Comparison of ENCODE assay signal across 10 cellular contexts in genomic region chr10:102775201-102775972, GRCh38. TPM values are rescaled to one million over a fixed set of nuclear protein-coding genes. Genes with fewer than 3 reads are reported as not detected.
DNase-seq lines count a peak whose midpoint lies in the region; ATAC-seq, FAIRE-seq and TF ChIP-seq lines count a peak whose summit lies in the region.
"Had no signal": no experiment of that assay in that cellular context is flagged by ENCODE, and none has a peak within 500 bp of the region (broad histone marks: within the 10 kb centered on the region; RNA-seq: fewer than 3 reads in every experiment).

No MANE protein-coding gene starts in this region.

- H3K4me3 Mint-ChIP-seq in astrocyte (ENCODE audit: unreplicated experiment), result peak overlapping the region; percentile 85
- H3K4me3 Mint-ChIP-seq in activated CD8-positive, alpha-beta T cell treated with anti-CD3 and anti-CD28 coated beads, Interleukin-2, amount 10 ng/mL, durations not matched to agents 7 days and 5 days, result no peak overlapping the region
- H3K4me3 Mint-ChIP-seq in stimulated activated effector memory CD8-positive, alpha-beta T cell treated with anti-CD3 and anti-CD28 coated beads, Interleukin-12 subunit alpha, Interleukin-12 subunit beta, amount 100 ng/mL, for 72 hours, result no peak overlapping the region
- H3K4me3 Mint-ChIP-seq: activated naive CD4-positive, alpha-beta T cell treated with anti-CD3 and anti-CD28 coated beads, Interleukin-2, amount 10 ng/mL, durations not matched to agents 7 days and 5 days had no signal

- no peak for DNase-seq in GM23248
- no peak for DNase-seq in astrocyte (ENCODE audit: low read depth)
- peak; percentile 68 for DNase-seq in islet precursor cell
- DNase-seq in sigmoid colon, result peak; percentile 94
- DNase-seq in activated CD8-positive, alpha-beta T cell treated with anti-CD3 and anti-CD28 coated beads, Interleukin-2, amount 10 ng/mL, durations not matched to agents 7 days and 5 days, result no peak
- no peak for DNase-seq in OCI-M1 (lab: John Stamatoyannopoulos, UW)
- no peak for DNase-seq in stimulated activated effector memory CD8-positive, alpha-beta T cell treated with anti-CD3 and anti-CD28 coated beads, Interleukin-12 subunit alpha, Interleukin-12 subunit beta, amount 100 ng/mL, for 72 hours (ENCODE audit: low spot score in 2 of 2)

- H3K27ac ChIP-seq in GM23248 (peak overlapping the region; percentile 78; the same call in 1 of the 2 replicates), astrocyte (ENCODE audit: low read depth, low read length) (peak overlapping the region; percentile 97), sigmoid colon (peak overlapping the region; percentile 93 to 99 (median 95))

- H3K4me1 ChIP-seq in GM23248 (ENCODE audit: insufficient read depth) (peaks cover 51% of the 10 kb centered on the region), astrocyte (ENCODE audit: insufficient read depth, low read length) (peaks cover 63% of the 10 kb centered on the region), sigmoid colon (peaks cover 0 to 98% (median 80%) of the 10 kb centered on the region in 4 donors)

- in situ Hi-C loops in GM23248 (cut with MboI), result no loop called here

- H3K4me2 ChIP-seq in GM23248 (ENCODE audit: unreplicated experiment), result peak overlapping the region; percentile 92
- H3K4me2 ChIP-seq in astrocyte (ENCODE audit: low read length), result peak overlapping the region; percentile 91

- H3K79me2 ChIP-seq in GM23248 (ENCODE audit: insufficient read depth) (peaks cover 75% of the 10 kb centered on the region), astrocyte (ENCODE audit: insufficient read depth, low read length) (peaks cover 60% of the 10 kb centered on the region)

- peak overlapping the region; percentile 96 for H3K27ac Mint-ChIP-seq in astrocyte (ENCODE audit: unreplicated experiment)
- no peak overlapping the region for H3K27ac Mint-ChIP-seq in activated CD8-positive, alpha-beta T cell treated with anti-CD3 and anti-CD28 coated beads, Interleukin-2, amount 10 ng/mL, durations not matched to agents 7 days and 5 days
- no peak overlapping the region for H3K27ac Mint-ChIP-seq in stimulated activated effector memory CD8-positive, alpha-beta T cell treated with anti-CD3 and anti-CD28 coated beads, Interleukin-12 subunit alpha, Interleukin-12 subunit beta, amount 100 ng/mL, for 72 hours
- H3K27ac Mint-ChIP-seq: activated naive CD4-positive, alpha-beta T cell treated with anti-CD3 and anti-CD28 coated beads, Interleukin-2, amount 10 ng/mL, durations not matched to agents 7 days and 5 days had no signal

- H3K27me3 Mint-ChIP-seq in astrocyte (ENCODE audit: low read depth, unreplicated experiment), result no peaks in the 10 kb centered on the region
- H3K27me3 Mint-ChIP-seq in activated CD8-positive, alpha-beta T cell treated with anti-CD3 and anti-CD28 coated beads, Interleukin-2, amount 10 ng/mL, durations not matched to agents 7 days and 5 days (ENCODE audit: low read depth), result no peaks in the 10 kb centered on the region
- H3K27me3 Mint-ChIP-seq: activated naive CD4-positive, alpha-beta T cell treated with anti-CD3 and anti-CD28 coated beads, Interleukin-2, amount 10 ng/mL, durations not matched to agents 7 days and 5 days had no signal

- H2AFZ ChIP-seq in GM23248 (no peak overlapping the region), astrocyte (ENCODE audit: low read depth, low read length) (no peak overlapping the region)

- H3K27me3 ChIP-seq in GM23248 (replicated peaks; ENCODE audit: insufficient read depth), result no peaks in the 10 kb centered on the region
- no peaks in the 10 kb centered on the region for H3K27me3 ChIP-seq in astrocyte (ENCODE audit: insufficient read depth, low read length)
- H3K27me3 ChIP-seq in sigmoid colon, result no peaks in the 10 kb centered on the region
- H3K27me3 ChIP-seq: pancreas had no signal

- TF ChIP-seq EP300 in sigmoid colon (IDR thresholded peaks at IDR 0.05), result peak; percentile 66 to 87 (median 80)

- H4K20me1 ChIP-seq in GM23248 (ENCODE audit: insufficient read depth) (no peaks in the 10 kb centered on the region; the same call in 1 of the 2 replicates), astrocyte (ENCODE audit: insufficient read depth, low read length) (peaks cover 18% of the 10 kb centered on the region)

- H3K9me3 Mint-ChIP-seq in astrocyte (ENCODE audit: unreplicated experiment), result no peaks in the 10 kb centered on the region
- no peaks in the 10 kb centered on the region for H3K9me3 Mint-ChIP-seq in activated CD8-positive, alpha-beta T cell treated with anti-CD3 and anti-CD28 coated beads, Interleukin-2, amount 10 ng/mL, durations not matched to agents 7 days and 5 days (ENCODE audit: insufficient read depth)
- no peaks in the 10 kb centered on the region for H3K9me3 Mint-ChIP-seq in stimulated activated effector memory CD8-positive, alpha-beta T cell treated with anti-CD3 and anti-CD28 coated beads, Interleukin-12 subunit alpha, Interleukin-12 subunit beta, amount 100 ng/mL, for 72 hours
- H3K9me3 Mint-ChIP-seq: activated naive CD4-positive, alpha-beta T cell treated with anti-CD3 and anti-CD28 coated beads, Interleukin-2, amount 10 ng/mL, durations not matched to agents 7 days and 5 days had no signal

- 60 to 61% methylated on average over 16 of the region's 16 CpGs for WGBS in GM23248 (ENCODE audit: low coverage in 1 of 2, low lambda C conversion rate in 2 of 2, missing lambda C conversion rate in 2 of 2), 2 experiments
- 74 to 76% methylated on average over 16 of the region's 16 CpGs for WGBS in sigmoid colon, 2 donors

- H3F3A ChIP-seq in GM23248 (ENCODE audit: insufficient read depth), result peaks cover 39% of the 10 kb centered on the region

- POLR2A ChIA-PET in activated CD8-positive, alpha-beta T cell treated with anti-CD3 and anti-CD28 coated beads, Interleukin-2, amount 10 ng/mL, durations not matched to agents 7 days and 5 days (lab: Charles Lee), result interaction anchor here (1.3 kb wide), 1 partner anchor 31 kb away, joined by 5 read pairs; the partner anchor contains the start of gene WBP1L

- no peak for TF ChIP-seq POLR2A in sigmoid colon (IDR thresholded peaks at IDR 0.05)

- H3K9me3 ChIP-seq in GM23248 (ENCODE audit: low read depth), result no peaks in the 10 kb centered on the region
- H3K9me3 ChIP-seq in astrocyte (ENCODE audit: insufficient read depth, low read depth, low read length), result no peaks in the 10 kb centered on the region
- no peaks in the 10 kb centered on the region for H3K9me3 ChIP-seq in sigmoid colon
- H3K9me3 ChIP-seq: pancreas had no signal

- FAIRE-seq in astrocyte (lab: Jason Lieb, UNC), result no peak
- FAIRE-seq: pancreas had no signal

- H3K9ac ChIP-seq in GM23248, result peak overlapping the region; percentile 71; the same call in 1 of the 2 replicates
- peak overlapping the region; percentile 93 for H3K9ac ChIP-seq in astrocyte (ENCODE audit: low read length)

- TF ChIP-seq CTCF in astrocyte (IDR thresholded peaks at IDR 0.05; ENCODE audit: insufficient read depth, low read depth, low read length) (no peak), sigmoid colon (IDR thresholded peaks at IDR 0.05) (no peak)

- ATAC-seq in HG03469 (IDR thresholded peaks at IDR 0.05; ENCODE audit: unreplicated experiment), result no peak
- ATAC-seq in activated CD8-positive, alpha-beta T cell treated with anti-CD3 and anti-CD28 coated beads, Interleukin-2, amount 10 ng/mL, durations not matched to agents 7 days and 5 days, result no peak
- ATAC-seq in stimulated activated effector memory CD8-positive, alpha-beta T cell treated with anti-CD3 and anti-CD28 coated beads, Interleukin-12 subunit alpha, Interleukin-12 subunit beta, amount 100 ng/mL, for 72 hours, result no peak

- peak overlapping the region; percentile 53 for H3K4me3 ChIP-seq in GM23248
- peak overlapping the region; percentile 66 for H3K4me3 ChIP-seq in astrocyte (ENCODE audit: insufficient read depth, low read depth, low read length)
- H3K4me3 ChIP-seq in sigmoid colon, result peak overlapping the region; percentile 24 to 62 (median 49)

- H3K36me3 Mint-ChIP-seq in astrocyte (ENCODE audit: low read depth, unreplicated experiment), result peaks cover 2% of the 10 kb centered on the region
- H3K36me3 Mint-ChIP-seq in activated CD8-positive, alpha-beta T cell treated with anti-CD3 and anti-CD28 coated beads, Interleukin-2, amount 10 ng/mL, durations not matched to agents 7 days and 5 days (ENCODE audit: low read depth), result peaks cover 16% of the 10 kb centered on the region
- peaks cover 22% of the 10 kb centered on the region for H3K36me3 Mint-ChIP-seq in stimulated activated effector memory CD8-positive, alpha-beta T cell treated with anti-CD3 and anti-CD28 coated beads, Interleukin-12 subunit alpha, Interleukin-12 subunit beta, amount 100 ng/mL, for 72 hours

- intact Hi-C loops in sigmoid colon (cut with DNase I), result loop anchor here (2.0 kb wide), 1 partner anchor 15 kb away; no protein-coding TSS in a partner anchor

- peaks cover 61% of the 10 kb centered on the region for H3K4me1 Mint-ChIP-seq in astrocyte (ENCODE audit: low read depth, unreplicated experiment)
- H3K4me1 Mint-ChIP-seq in activated CD8-positive, alpha-beta T cell treated with anti-CD3 and anti-CD28 coated beads, Interleukin-2, amount 10 ng/mL, durations not matched to agents 7 days and 5 days (ENCODE audit: low read depth), result peaks cover 47% of the 10 kb centered on the region
- H3K4me1 Mint-ChIP-seq in stimulated activated effector memory CD8-positive, alpha-beta T cell treated with anti-CD3 and anti-CD28 coated beads, Interleukin-12 subunit alpha, Interleukin-12 subunit beta, amount 100 ng/mL, for 72 hours, result peaks cover 58% of the 10 kb centered on the region

- CTCF ChIA-PET in activated CD8-positive, alpha-beta T cell treated with anti-CD3 and anti-CD28 coated beads, Interleukin-2, amount 10 ng/mL, durations not matched to agents 7 days and 5 days (lab: Charles Lee), result interaction anchor here (0.8 to 1.5 kb wide), 3 partner anchors 11 to 22 kb away, joined by 3 to 5 read pairs (median 3); no protein-coding TSS in a partner anchor

- no peaks in the 10 kb centered on the region for H3K9me2 ChIP-seq in GM23248 (ENCODE audit: insufficient read depth)

- H3K36me3 ChIP-seq in GM23248 (ENCODE audit: low read depth), result no peaks in the 10 kb centered on the region
- no peaks in the 10 kb centered on the region for H3K36me3 ChIP-seq in astrocyte (ENCODE audit: insufficient read depth, low read length)
- H3K36me3 ChIP-seq in sigmoid colon, result no peaks in the 10 kb centered on the region
- H3K36me3 ChIP-seq: pancreas had no signal

RNA-seq across cellular contexts. Expression of gene WBP1L, which starts 31.6 kb away (rescaled TPM):
- total RNA-seq in GM23248 (2014; rRNA removed; shearing (Covaris generic)), result 42.7 and 57.4 TPM in 2 replicates
- polyA plus RNA-seq in GM23248 (2016; fragmentation: Nextera tagmentation; extraction: Ambion mirVana) (21.1 and 23.0 TPM in 2 replicates), sigmoid colon (10 to 100 TPM; 22.9 to 39.3 (median 25.8) TPM)
- total RNA-seq in astrocyte (73.6 and 75.7 TPM in 2 replicates), sigmoid colon (100 to 1,000 TPM in 2 of 4 donors, 10 to 100 TPM in 2; 83.8 to 148 (median 115) TPM)
- total RNA-seq in activated CD8-positive, alpha-beta T cell treated with anti-CD3 and anti-CD28 coated beads, Interleukin-2, amount 10 ng/mL, durations not matched to agents 7 days and 5 days, result 10 to 100 TPM; 25.7 to 25.9 TPM

Comparison
In these comparisons a context has a peak if more than half of its experiments do, and no peak if none do; other contexts are left out.
1. DNase-seq: peak in islet precursor cell (single experiment) and sigmoid colon (single experiment); none in GM23248 (single experiment), astrocyte (single experiment), activated CD8-positive, alpha-beta T cell treated with anti-CD3 and anti-CD28 coated beads, Interleukin-2, amount 10 ng/mL, durations not matched to agents 7 days and 5 days (single experiment), OCI-M1 (single experiment) and stimulated activated effector memory CD8-positive, alpha-beta T cell treated with anti-CD3 and anti-CD28 coated beads, Interleukin-12 subunit alpha, Interleukin-12 subunit beta, amount 100 ng/mL, for 72 hours (0 of 2).
2. Peak in every context shown above with its lines, with median percentiles within 50 percentile points of each other: H3K27ac ChIP-seq and H3K4me3 ChIP-seq.